ENCODE assay signal across 7 cellular contexts in genomic region chr10:118452098-118452497, GRCh38.
"Had no signal": no experiment of that assay in that cellular context is flagged by ENCODE, and none has a peak within 500 bp of the region (broad histone marks: within the 10 kb centered on the region; RNA-seq: fewer than 3 reads in every experiment).

No MANE protein-coding gene starts in this region.

- ATAC-seq: GM12878 had no signal

- H3K4me3 ChIP-seq: GM12878 had no signal

- DNase-seq: GDM1, GF-D8 had no signal

- FAIRE-seq: GM12878, GM12891, GM12892, GM18507, GM19239 had no signal
